10 cellular contexts compared by ENCODE assay signal in genomic region chr7:50303082-50303893, GRCh38. TPM values are rescaled to one million over a fixed set of nuclear protein-coding genes. Genes with fewer than 3 reads are reported as not detected.
DNase-seq lines count a peak whose midpoint lies in the region; ATAC-seq, FAIRE-seq and TF ChIP-seq lines count a peak whose summit lies in the region.
"Had no signal": no experiment of that assay in that cellular context is flagged by ENCODE, and none has a peak within 500 bp of the region (broad histone marks: within the 10 kb centered on the region; RNA-seq: fewer than 3 reads in every experiment).

No MANE protein-coding gene starts in this region.

- H2AFZ ChIP-seq in DND-41 (ENCODE audit: low read depth, low read length), result peak overlapping the region; percentile 56
- peak overlapping the region; percentile 37; the same call in 1 of the 2 replicates for H2AFZ ChIP-seq in GM12878 (ENCODE audit: control insufficient read depth, low read depth, low read length)

- DNase-seq in DND-41, result no peak
- DNase-seq in GM12878 (ENCODE audit: low read depth, low spot score), result no peak
- no peak for DNase-seq in nephron progenitor cell
- no peak for DNase-seq in NK-92 (lab: John Stamatoyannopoulos, UW; ENCODE audit: unreplicated experiment)
- no peak for DNase-seq in NCI-H2227 treated with DMSO at 0.1 percent for 48 hours (lab: John Stamatoyannopoulos, UW)
- DNase-seq in HEK293T (ENCODE audit: extremely low spot score), result no peak
- DNase-seq: NCI-H446 had no signal

- H3K4me1 ChIP-seq in DND-41 (ENCODE audit: insufficient read depth, low read length) (peaks cover 36% of the 10 kb centered on the region), GM12878 (ENCODE audit: control insufficient read depth, insufficient read depth, low read length) (peaks cover 4% of the 10 kb centered on the region)

- H3K27me3 ChIP-seq in DND-41 (ENCODE audit: insufficient read depth, low read length, poor library complexity), result no peaks in the 10 kb centered on the region
- no peaks in the 10 kb centered on the region for H3K27me3 ChIP-seq in GM12878 (replicated peaks in 1 of 2; ENCODE audit: control insufficient read depth in 2 of 2, insufficient read depth in 2 of 2, low read length in 1 of 2)

- H3K36me3 Mint-ChIP-seq in nephron progenitor cell (ENCODE audit: low read depth), result no peaks in the 10 kb centered on the region

- RAD21 ChIA-PET in GM12878 (lab: Charles Lee; ENCODE audit: unreplicated experiment), result interaction anchor here (1.1 kb wide), 1 partner anchor 29 kb away, joined by 3 read pairs; no protein-coding TSS in a partner anchor

- H3K36me3 ChIP-seq in DND-41 (ENCODE audit: insufficient read depth, low read length) (peaks cover 7% of the 10 kb centered on the region), GM12878 (ENCODE audit: control insufficient read depth in 2 of 2, insufficient read depth in 2 of 2, low read length in 1 of 2) (no peaks in the 10 kb centered on the region)

- SMC1A ChIA-PET in GM12878 (lab: Charles Lee; ENCODE audit: uncharacterized antibody, unreplicated experiment), result interaction anchor here (0.6 kb wide), 1 partner anchor 155 kb away, joined by 3 read pairs; no protein-coding TSS in a partner anchor

- 60% methylated on average over 46 of the region's 59 CpGs for WGBS in GM12878 (ENCODE audit: insufficient coverage, insufficient replicate concordance, low lambda C conversion rate, missing lambda C conversion rate)

- H3K79me2 ChIP-seq in DND-41 (ENCODE audit: insufficient read depth, low read length) (peaks cover 43% of the 10 kb centered on the region), GM12878 (ENCODE audit: control insufficient read depth, insufficient read depth, low read length) (peaks cover 38% of the 10 kb centered on the region)

- peaks cover 13% of the 10 kb centered on the region for H3K9me3 Mint-ChIP-seq in nephron progenitor cell

- H3K27ac Mint-ChIP-seq in nephron progenitor cell, result no peak overlapping the region

- peaks cover 8% of the 10 kb centered on the region for H3K4me1 Mint-ChIP-seq in nephron progenitor cell

- H3K27ac ChIP-seq in DND-41 (ENCODE audit: low read length) (no peak overlapping the region), GM12878 (ENCODE audit: control insufficient read depth, insufficient read depth) (no peak overlapping the region)

- peak overlapping the region in 1 of 2 experiments; percentile 60; a peak in 2 of 4 replicates for H3K4me3 ChIP-seq in DND-41 (ENCODE audit: low read depth in 1 of 2, low read length in 2 of 2)
- no peak overlapping the region for H3K4me3 ChIP-seq in GM12878

- H3K9ac ChIP-seq in DND-41 (ENCODE audit: low read depth, low read length) (peak overlapping the region; percentile 41; the same call in 1 of the 2 replicates), GM12878 (ENCODE audit: control insufficient read depth, insufficient read depth, low read length) (no peak overlapping the region)

- TF ChIP-seq EP300 in GM12878 (IDR thresholded peaks at IDR 0.05; ENCODE audit: borderline replicate concordance in 1 of 2, control insufficient read depth in 1 of 2, low read depth in 2 of 2, low read length in 2 of 2), result no peak

- no TSS peak for BruUV-seq in GM12878 (replicated peaks; lab: Mats Ljungman, UMichigan)

- TF ChIP-seq CTCF in DND-41 (IDR thresholded peaks at IDR 0.05; ENCODE audit: borderline replicate concordance, extremely low read depth, low read length, poor library complexity, severe bottlenecking) (no peak), GM12878 (IDR thresholded peaks at IDR 0.05 in 2 of 3, conservative IDR thresholded peaks at IDR 0.05 in 1 of 3; ENCODE audit: control insufficient read depth in 2 of 3, extremely low read depth in 1 of 3, insufficient read depth in 1 of 3, low read depth in 3 of 3, low read length in 3 of 3) (no peak), nephron progenitor cell (IDR thresholded peaks at IDR 0.05) (no peak)

- no peak for TF ChIP-seq RAD21 in GM12878 (IDR thresholded peaks at IDR 0.05; ENCODE audit: insufficient read depth, low read depth, low read length)

- H3K27me3 Mint-ChIP-seq in nephron progenitor cell (ENCODE audit: low read depth, poor library complexity), result peaks cover 94% of the 10 kb centered on the region

- CTCF ChIA-PET in GM12878 (lab: Yijun Ruan, JAX), result no interaction called here
- CTCF ChIA-PET in HEK293T (lab: Yijun Ruan, JAX), result no interaction called here

- H3K4me2 ChIP-seq in DND-41 (ENCODE audit: insufficient read depth, low read length), result peak overlapping the region; percentile 68
- peak overlapping the region; percentile 62 for H3K4me2 ChIP-seq in GM12878 (ENCODE audit: control insufficient read depth, insufficient read depth)

- peak overlapping the region; percentile 81 for H3K4me3 Mint-ChIP-seq in nephron progenitor cell

- no peak for FAIRE-seq in GM12878 (lab: Jason Lieb, UNC)

- intact Hi-C loops in GM12878 (cut with micrococcal nuclease; ENCODE audit: unreplicated experiment), result no loop called here

- no peak for TF ChIP-seq POLR2A in GM12878 (IDR thresholded peaks at IDR 0.05; ENCODE audit: low read depth, low read length)

- H4K20me1 ChIP-seq in DND-41 (ENCODE audit: insufficient read depth, low read length) (no peaks in the 10 kb centered on the region), GM12878 (ENCODE audit: control insufficient read depth, insufficient read depth) (no peaks in the 10 kb centered on the region)

- H3K9me3 ChIP-seq in DND-41 (ENCODE audit: insufficient read depth, low read length, severe bottlenecking) (no peaks in the 10 kb centered on the region), GM12878 (replicated peaks; ENCODE audit: control insufficient read depth, insufficient read depth, low read length) (no peaks in the 10 kb centered on the region)

- no peak for ATAC-seq in DND-41 (ENCODE audit: insufficient read depth, low read depth)
- ATAC-seq in HG03139 (IDR thresholded peaks at IDR 0.05; ENCODE audit: unreplicated experiment), result peak; percentile 1
- no peak for ATAC-seq in GM12878
- ATAC-seq in HG03135 (IDR thresholded peaks at IDR 0.05; ENCODE audit: unreplicated experiment), result no peak

- in situ Hi-C loops in GM12878 (cut with MboI), result no loop called here

- POLR2A ChIA-PET in GM12878 (lab: Charles Lee) (interaction anchor here (3.7 kb wide), 1 partner anchor 21 kb away, joined by 24 read pairs; no protein-coding TSS in a partner anchor), HEK293T (lab: Yijun Ruan, JAX) (no interaction called here)

TF ChIP-seq in GM12878, 131 proteins besides CTCF, POLR2A, EP300 and RAD21:
- TF ChIP-seq SRF (IDR thresholded peaks at IDR 0.05; ENCODE audit: low read depth in 2 of 2, low read length in 2 of 2), result no peak
- peak; percentile 47 to 93; a peak in 3 of 4 replicates for TF ChIP-seq BHLHE40 (IDR thresholded peaks at IDR 0.05; ENCODE audit: borderline replicate concordance in 1 of 2, low read depth in 2 of 2, low read length in 1 of 2)
- TF ChIP-seq, protein P1, sequence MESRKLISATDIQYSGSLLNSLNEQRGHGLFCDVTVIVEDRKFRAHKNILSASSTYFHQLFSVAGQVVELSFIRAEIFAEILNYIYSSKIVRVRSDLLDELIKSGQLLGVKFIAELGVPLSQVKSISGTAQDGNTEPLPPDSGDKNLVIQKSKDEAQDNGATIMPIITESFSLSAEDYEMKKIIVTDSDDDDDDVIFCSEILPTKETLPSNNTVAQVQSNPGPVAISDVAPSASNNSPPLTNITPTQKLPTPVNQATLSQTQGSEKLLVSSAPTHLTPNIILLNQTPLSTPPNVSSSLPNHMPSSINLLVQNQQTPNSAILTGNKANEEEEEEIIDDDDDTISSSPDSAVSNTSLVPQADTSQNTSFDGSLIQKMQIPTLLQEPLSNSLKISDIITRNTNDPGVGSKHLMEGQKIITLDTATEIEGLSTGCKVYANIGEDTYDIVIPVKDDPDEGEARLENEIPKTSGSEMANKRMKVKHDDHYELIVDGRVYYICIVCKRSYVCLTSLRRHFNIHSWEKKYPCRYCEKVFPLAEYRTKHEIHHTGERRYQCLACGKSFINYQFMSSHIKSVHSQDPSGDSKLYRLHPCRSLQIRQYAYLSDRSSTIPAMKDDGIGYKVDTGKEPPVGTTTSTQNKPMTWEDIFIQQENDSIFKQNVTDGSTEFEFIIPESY (IDR thresholded peaks at IDR 0.05), result peak; percentile 75

TF ChIP-seq in HEK293T, 16 proteins besides CTCF, POLR2A, EP300 and RAD21 (continues in another document):
- no peak for TF ChIP-seq PKNOX1 (IDR thresholded peaks at IDR 0.05)
- TF ChIP-seq HDGF (IDR thresholded peaks at IDR 0.05; ENCODE audit: borderline replicate concordance), result no peak
- TF ChIP-seq L3MBTL2 (conservative IDR thresholded peaks at IDR 0.05), result no peak
- TF ChIP-seq FOXM1 (IDR thresholded peaks at IDR 0.05; ENCODE audit: borderline replicate concordance), result no peak
- no peak for TF ChIP-seq LEF1 (IDR thresholded peaks at IDR 0.05; ENCODE audit: borderline replicate concordance)
- TF ChIP-seq SUZ12 (IDR thresholded peaks at IDR 0.05), result no peak
- TF ChIP-seq NFRKB (IDR thresholded peaks at IDR 0.05), result no peak
- no peak for TF ChIP-seq SP1 (IDR thresholded peaks at IDR 0.05)
- no peak for TF ChIP-seq FOXK2 (IDR thresholded peaks at IDR 0.05)

RNA-seq across cellular contexts. Expression of gene IKZF1, which starts 1.2 kb away (rescaled TPM):
- 250 and 261 TPM in 2 replicates for total RNA-seq in GM12878 (2013; cell fraction: nucleolus; rRNA removed)
- total RNA-seq in GM12878 (2014; rRNA removed) (101 and 104 TPM in 2 replicates), GM12878 (2014; rRNA removed; fragmentation: Illumina TruSeq; extraction: Trizol) (69.5 and 70.2 TPM in 2 replicates), GM12878 (2021) (125 and 131 TPM in 2 replicates)
- 23.9 TPM for polyA plus RNA-seq in GM12878 (2011; ENCODE audit: low read depth)
- polyA plus RNA-seq in GM12878 (2011; rRNA removed) (58.5 and 61.7 TPM in 2 replicates), GM12878 (2014; fragmentation: Illumina TruSeq; extraction: Trizol) (73.0 and 73.8 TPM in 2 replicates), GM12878 (2014; fragmentation: Nextera tagmentation; extraction: Ambion mirVana) (10 to 100 TPM; 27.2 to 29.8 TPM), GM12878 (2014; rRNA removed) (60.3 and 64.2 TPM in 2 replicates), GM12878 (2016; fragmentation: Nextera tagmentation; extraction: Ambion mirVana) (10 to 100 TPM; 82.5 to 95.3 TPM)
- polyA plus RNA-seq in GM12878 (2011; cell fraction: cytosol; rRNA removed), result 60.4 and 68.7 TPM in 2 replicates
- polyA plus RNA-seq in GM12878 (2011; cell fraction: nucleus; rRNA removed), result 76.4 and 80.1 TPM in 2 replicates
- 30.9 and 31.5 TPM in 2 replicates for polyA plus RNA-seq in GM12878 (2012)
- 133 and 138 TPM in 2 replicates for polyA minus RNA-seq in GM12878 (2011; rRNA and poly(A)+ RNA removed)
- polyA minus RNA-seq in GM12878 (2011; cell fraction: cytosol; rRNA and poly(A)+ RNA removed), result 59.5 and 62.5 TPM in 2 replicates
- 108 and 193 TPM in 2 replicates for polyA minus RNA-seq in GM12878 (2011; cell fraction: nucleus; rRNA and poly(A)+ RNA removed)
- total RNA-seq: fibroblast of lung had no signal
